In genomic region chr1:209704584-209704983, GRCh38 we compare ENCODE assay signal across 11 cellular contexts. TPM values are rescaled to one million over a fixed set of nuclear protein-coding genes. Genes with fewer than 3 reads are reported as not detected.
DNase-seq lines count a peak whose midpoint lies in the region; ATAC-seq, FAIRE-seq and TF ChIP-seq lines count a peak whose summit lies in the region.
"Had no signal": no experiment of that assay in that cellular context is flagged by ENCODE, and none has a peak within 500 bp of the region (broad histone marks: within the 10 kb centered on the region; RNA-seq: fewer than 3 reads in every experiment).

Gene HSD11B1 (plus strand): TSS chr1:209704846. CDS start chr1:209704943, 97 bp downstream.

- H3K4me1 ChIP-seq in astrocyte (ENCODE audit: insufficient read depth, low read length): no peaks in the 10 kb centered on the region

- H3K4me1 Mint-ChIP-seq in T-helper 2 cell treated with Interferon-gamma antibody and Interleukin-4, amounts not matched to agents 5 μg/mL and 100 μg/mL, for 36 hours (ENCODE audit: low read depth): peaks cover 38% of the 10 kb centered on the region
- H3K4me1 Mint-ChIP-seq in astrocyte (ENCODE audit: low read depth, unreplicated experiment): no peaks in the 10 kb centered on the region

- ATAC-seq in left lobe of liver: peak; percentile 81
- no peak for ATAC-seq in HG03175 (IDR thresholded peaks at IDR 0.05; ENCODE audit: unreplicated experiment)

- H3K4me3 ChIP-seq in astrocyte (ENCODE audit: insufficient read depth, low read depth, low read length): no peak within 1 kb of the TSS

- H3K4me2 ChIP-seq in astrocyte (ENCODE audit: low read length): no peak within 1 kb of the TSS

- no peaks in the 10 kb centered on the region for H3K9me3 Mint-ChIP-seq in T-helper 2 cell treated with Interferon-gamma antibody and Interleukin-4, amounts not matched to agents 5 μg/mL and 100 μg/mL, for 36 hours
- H3K9me3 Mint-ChIP-seq in astrocyte (ENCODE audit: unreplicated experiment): no peaks in the 10 kb centered on the region
- H3K9me3 Mint-ChIP-seq: type B pancreatic cell had no signal

- H4K20me1 ChIP-seq in astrocyte (ENCODE audit: insufficient read depth, low read length): no peaks in the 10 kb centered on the region

- H3K4me3 Mint-ChIP-seq in T-helper 2 cell treated with Interferon-gamma antibody and Interleukin-4, amounts not matched to agents 5 μg/mL and 100 μg/mL, for 36 hours: no peak within 1 kb of the TSS
- no peak within 1 kb of the TSS for H3K4me3 Mint-ChIP-seq in astrocyte (ENCODE audit: unreplicated experiment)
- H3K4me3 Mint-ChIP-seq: type B pancreatic cell had no signal

- no peaks in the 10 kb centered on the region for H3K36me3 Mint-ChIP-seq in T-helper 2 cell treated with Interferon-gamma antibody and Interleukin-4, amounts not matched to agents 5 μg/mL and 100 μg/mL, for 36 hours (ENCODE audit: low read depth)
- no peaks in the 10 kb centered on the region for H3K36me3 Mint-ChIP-seq in astrocyte (ENCODE audit: low read depth, unreplicated experiment)
- H3K36me3 Mint-ChIP-seq: type B pancreatic cell had no signal

- no peak within 1 kb of the TSS for H3K9ac ChIP-seq in astrocyte (ENCODE audit: low read length)

- H2AFZ ChIP-seq in astrocyte (ENCODE audit: low read depth, low read length): no peak within 1 kb of the TSS

- H3K9me3 ChIP-seq in astrocyte (ENCODE audit: insufficient read depth, low read depth, low read length): no peaks in the 10 kb centered on the region
- H3K9me3 ChIP-seq: neutrophil had no signal

- H3K79me2 ChIP-seq in astrocyte (ENCODE audit: insufficient read depth, low read length): no peaks in the 10 kb centered on the region

- no peak within 1 kb of the TSS for H3K27ac ChIP-seq in astrocyte (ENCODE audit: low read depth, low read length)
- H3K27ac ChIP-seq in temporal lobe (ENCODE audit: low read depth, low read length): peak within 1 kb of the TSS; percentile 38
- H3K27ac ChIP-seq: neutrophil had no signal

- H3K36me3 ChIP-seq in astrocyte (ENCODE audit: insufficient read depth, low read length): no peaks in the 10 kb centered on the region
- H3K36me3 ChIP-seq: neutrophil had no signal

- peak within 1 kb of the TSS; percentile 19 for H3K27ac Mint-ChIP-seq in T-helper 2 cell treated with Interferon-gamma antibody and Interleukin-4, amounts not matched to agents 5 μg/mL and 100 μg/mL, for 36 hours
- H3K27ac Mint-ChIP-seq in astrocyte (ENCODE audit: unreplicated experiment): no peak within 1 kb of the TSS
- H3K27ac Mint-ChIP-seq: type B pancreatic cell had no signal

- no peak for TF ChIP-seq CTCF in astrocyte (IDR thresholded peaks at IDR 0.05; ENCODE audit: insufficient read depth, low read depth, low read length)

- DNase-seq in T-helper 2 cell treated with Interferon-gamma antibody and Interleukin-4, amounts not matched to agents 5 μg/mL and 100 μg/mL, for 36 hours (ENCODE audit: low spot score): no peak
- DNase-seq in T-helper 2 cell (no peak), astrocyte (ENCODE audit: low read depth) (peak; percentile 6), left lobe of liver (ENCODE audit: low spot score) (peak; percentile 94), NCI-H187 (lab: John Stamatoyannopoulos, UW) (no peak)
- DNase-seq in activated CD8-positive, alpha-beta memory T cell treated with anti-CD3 and anti-CD28 coated beads, Interleukin-2, amount 50 U/mL, for 4 hours: no peak
- DNase-seq: activated CD4-positive, alpha-beta T cell treated with anti-CD3 and anti-CD28 coated beads for 4 hours had no signal

- H3K27me3 ChIP-seq in astrocyte (ENCODE audit: insufficient read depth, low read length): peaks cover 15% of the 10 kb centered on the region

- H3K27me3 Mint-ChIP-seq in T-helper 2 cell treated with Interferon-gamma antibody and Interleukin-4, amounts not matched to agents 5 μg/mL and 100 μg/mL, for 36 hours (ENCODE audit: low read depth): no peaks in the 10 kb centered on the region
- H3K27me3 Mint-ChIP-seq in astrocyte (ENCODE audit: low read depth, unreplicated experiment): peaks cover 42% of the 10 kb centered on the region

- no peak for FAIRE-seq in astrocyte (lab: Jason Lieb, UNC)

RNA-seq across cellular contexts. Expression of gene HSD11B1, which starts in this region (rescaled TPM):
- total RNA-seq in astrocyte: not detected in 2 replicates
- 479 TPM for total RNA-seq in left lobe of liver
- 0.25 TPM for total RNA-seq in temporal lobe

Comparison
In these comparisons a context has a peak if more than half of its experiments do, and no peak if none do; other contexts are left out.
1. RNA of gene HSD11B1 (total RNA-seq): 479 TPM in left lobe of liver (single experiment); 0.25 TPM in temporal lobe (single experiment) and not detected in astrocyte; every median in the first group is over 100 times any median in the second.
2. Peak in DNase-seq in astrocyte; RNA of the gene not detected or under 1 TPM.